Comparison of ENCODE assay signal across 8 cellular contexts in genomic region chr11:30192620-30193019, GRCh38. TPM values are rescaled to one million over a fixed set of nuclear protein-coding genes. Genes with fewer than 3 reads are reported as not detected.
"Had no signal": no experiment of that assay in that cellular context is flagged by ENCODE, and none has a peak within 500 bp of the region (broad histone marks: within the 10 kb centered on the region; RNA-seq: fewer than 3 reads in every experiment).

No MANE protein-coding gene starts in this region.

- H3K9me3 Mint-ChIP-seq: IgD-negative memory B cell had no signal

- H3K4me3 ChIP-seq: K562 had no signal

- DNase-seq: IMR-90, KBM-7 had no signal

- ATAC-seq: HepG2, K562 had no signal

- H3K4me3 Mint-ChIP-seq: IgD-negative memory B cell had no signal

- H3K27me3 Mint-ChIP-seq: IgD-negative memory B cell had no signal

- H3K27ac Mint-ChIP-seq: IgD-negative memory B cell had no signal

- H3K27ac ChIP-seq: HL-60 had no signal

- H3K36me3 Mint-ChIP-seq: IgD-negative memory B cell had no signal

RNA-seq across cellular contexts. Expression of gene FSHB, which starts 38.2 kb away (rescaled TPM):
- total RNA-seq: HepG2, HT-29, HT1080, IMR-90, K562 had no signal
- polyA plus RNA-seq: HepG2, IgD-negative memory B cell, IMR-90, K562 had no signal
